Comparison of ENCODE assay signal across 21 cellular contexts in genomic region chr16:52547834-52548215, GRCh38. TPM values are rescaled to one million over a fixed set of nuclear protein-coding genes. Genes with fewer than 3 reads are reported as not detected.
DNase-seq lines count a peak whose midpoint lies in the region; ATAC-seq, FAIRE-seq and TF ChIP-seq lines count a peak whose summit lies in the region.
"Had no signal": no experiment of that assay in that cellular context is flagged by ENCODE, and none has a peak within 500 bp of the region (broad histone marks: within the 10 kb centered on the region; RNA-seq: fewer than 3 reads in every experiment).

No MANE protein-coding gene starts in this region.

- H3K9ac ChIP-seq in H9 (ENCODE audit: extremely low read depth, insufficient read length, low read length) (no peak overlapping the region), duodenal mucosa (ENCODE audit: low read depth in 1 of 2, low read length in 2 of 2) (peak overlapping the region; percentile 55), mucosa of stomach (ENCODE audit: low read length) (peak overlapping the region; percentile 67)

- no peak overlapping the region for H4K8ac ChIP-seq in H9 (replicated peaks; ENCODE audit: insufficient read length, low read depth, low read length)

- H4K91ac ChIP-seq in H9 (ENCODE audit: insufficient read length, low read depth, low read length) = no peak overlapping the region

- no peaks in the 10 kb centered on the region for H3K36me3 Mint-ChIP-seq in Caco-2 (ENCODE audit: insufficient read depth, unreplicated experiment)
- H3K36me3 Mint-ChIP-seq in H9 (ENCODE audit: insufficient read depth in 1 of 3, low read depth in 3 of 3) = peaks cover 0 to under 1% (median 0%) of the 10 kb centered on the region in 3 experiments; a peak in 2 of 7 replicates

- WGBS in H9 (ENCODE audit: extremely low coverage, insufficient read length, low lambda C conversion rate) = 100% methylated on average over 1 of the region's 8 CpGs
- 34 to 47% (median 43%) methylated on average over 8 of the region's 8 CpGs for WGBS in small intestine, 3 donors

- H3K27ac ChIP-seq in H9 (ENCODE audit: insufficient read length, low read depth, low read length) (no peak overlapping the region), duodenal mucosa (ENCODE audit: low read depth, low read length) (no peak overlapping the region), small intestine (ENCODE audit: low read depth in 1 of 2, low read length in 1 of 2) (peak overlapping the region in 1 of 2 donors; percentile 12)

- H2BK20ac ChIP-seq in H9 (ENCODE audit: low read depth, low read length, poor library complexity, severe bottlenecking) = no peak overlapping the region

- no peak overlapping the region for H3K23ac ChIP-seq in H9 (ENCODE audit: insufficient read length, low read depth, low read length)

- H3K18ac ChIP-seq in H9 (ENCODE audit: insufficient read length, low read depth, low read length) = no peak overlapping the region

- no peaks in the 10 kb centered on the region for H3K79me1 ChIP-seq in H9 (ENCODE audit: insufficient read depth, low read depth, low read length, poor library complexity, severe bottlenecking)

- H2BK120ac ChIP-seq in H9 (ENCODE audit: low read depth, low read length, poor library complexity, severe bottlenecking) = no peak overlapping the region

- H2AFZ ChIP-seq in H9 (ENCODE audit: low read length) = no peak overlapping the region

- no TSS peak for BruUV-seq in Caco-2 (replicated peaks; lab: Mats Ljungman, UMichigan)

- CTCF ChIA-PET in Caco-2 (lab: Charles Lee) = no interaction called here

- H3K27me3 ChIP-seq in Caco-2 (replicated peaks; ENCODE audit: control insufficient read depth, insufficient read depth, low read length) (no peaks in the 10 kb centered on the region), H9 (ENCODE audit: insufficient read depth, low read length) (peaks cover 12% of the 10 kb centered on the region; the same call in 1 of the 2 replicates), duodenal mucosa (ENCODE audit: control insufficient read depth in 1 of 2, insufficient read depth in 2 of 2, low read length in 2 of 2) (peaks cover 0 to 6% of the 10 kb centered on the region in 2 donors), mucosa of stomach (ENCODE audit: control insufficient read depth, insufficient read depth, low read length) (peaks cover 5% of the 10 kb centered on the region), small intestine (ENCODE audit: control insufficient read depth in 2 of 2, insufficient read depth in 2 of 2, low read length in 2 of 2) (peaks cover 0 to 5% of the 10 kb centered on the region in 2 donors)
- H3K27me3 ChIP-seq: pancreas had no signal

- H3K23me2 ChIP-seq in H9 (ENCODE audit: insufficient read length, low read depth, low read length, poor library complexity, severe bottlenecking) = peaks cover 17% of the 10 kb centered on the region

- TF ChIP-seq CTCF in Caco-2 (IDR thresholded peaks at IDR 0.05; ENCODE audit: insufficient read depth in 1 of 2, low read depth in 1 of 2, low read length in 1 of 2, severe bottlenecking in 1 of 2, unreplicated experiment in 1 of 2) = no peak
- TF ChIP-seq CTCF in H9 (conservative IDR thresholded peaks at IDR 0.05) = no peak

- H3K4ac ChIP-seq in H9 (ENCODE audit: low read depth, low read length) = no peak overlapping the region

- no peak overlapping the region for H2AK5ac ChIP-seq in H9 (ENCODE audit: insufficient read length, low read length)

- H3K36me3 ChIP-seq in Caco-2 (ENCODE audit: control insufficient read depth, insufficient read depth, low read length) (no peaks in the 10 kb centered on the region), duodenal mucosa (ENCODE audit: control insufficient read depth in 1 of 2, insufficient read depth in 2 of 2, low read length in 2 of 2) (no peaks in the 10 kb centered on the region), mucosa of stomach (ENCODE audit: control insufficient read depth, insufficient read depth, low read length) (no peaks in the 10 kb centered on the region), small intestine (ENCODE audit: control insufficient read depth in 2 of 2, insufficient read depth in 2 of 2, low read length in 2 of 2) (no peaks in the 10 kb centered on the region)
- H3K36me3 ChIP-seq: pancreas had no signal

- no peak overlapping the region for H2BK5ac ChIP-seq in H9 (ENCODE audit: insufficient read length, low read length)

- no peak for ATAC-seq in GM18909 (IDR thresholded peaks at IDR 0.05; ENCODE audit: poor library complexity, unreplicated experiment)
- ATAC-seq: activated T-helper 17 cell treated with anti-CD3 and anti-CD28 coated beads, Interleukin-2, amount 50 U/mL, for 72 hours; PC-3; SK-N-SH treated with all-trans-retinoic acid at 6 μM for 48 hours had no signal

- DNase-seq in Caco-2 = no peak
- DNase-seq in H9 = no peak
- no peak for DNase-seq in small intestine
- DNase-seq in HK-2 (ENCODE audit: unreplicated experiment) = no peak
- DNase-seq in RCC 7860 (ENCODE audit: low spot score) = no peak
- DNase-seq: activated CD4-positive, alpha-beta memory T cell treated with anti-CD3 and anti-CD28 coated beads, Interleukin-2, amount 10 ng/mL, durations not matched to agents 7 days and 5 days; DND-41; GOT3; MV-4-11; PC-3; stimulated activated naive CD8-positive, alpha-beta T cell treated with anti-CD3 and anti-CD28 coated beads, Interleukin-15, amount 100 ng/mL, for 72 hours had no signal

- H2BK12ac ChIP-seq in H9 (ENCODE audit: insufficient read length, low read depth, low read length) = no peak overlapping the region

- no peak overlapping the region for H3T11ph ChIP-seq in H9 (ENCODE audit: low read length)

- no peaks in the 10 kb centered on the region for H4K20me1 ChIP-seq in H9 (ENCODE audit: control insufficient read depth, insufficient read depth, insufficient read length)

- H3K9me3 ChIP-seq in Caco-2 (no peaks in the 10 kb centered on the region), H9 (ENCODE audit: control insufficient read depth, low read depth, low read length) (no peaks in the 10 kb centered on the region), duodenal mucosa (ENCODE audit: control insufficient read depth in 1 of 2, low read length in 2 of 2) (no peaks in the 10 kb centered on the region), mucosa of stomach (ENCODE audit: control insufficient read depth, low read length) (no peaks in the 10 kb centered on the region), small intestine (ENCODE audit: control insufficient read depth, low read depth) (no peaks in the 10 kb centered on the region)
- H3K9me3 ChIP-seq: pancreas had no signal

- H3K9me3 Mint-ChIP-seq in Caco-2 (ENCODE audit: unreplicated experiment) = no peaks in the 10 kb centered on the region
- H3K9me3 Mint-ChIP-seq in H9 = no peaks in the 10 kb centered on the region
- H3K9me3 Mint-ChIP-seq: activated CD4-positive, alpha-beta memory T cell treated with anti-CD3 and anti-CD28 coated beads, Interleukin-2, amount 10 ng/mL, durations not matched to agents 7 days and 5 days; activated T-helper 17 cell treated with anti-CD3 and anti-CD28 coated beads, Interleukin-2, amount 50 U/mL, for 72 hours; dendritic cell treated with granulocyte-macrophage colony-stimulating factor and Interleukin-4, amounts not matched to agents 40 ng/mL and 50 ng/mL, for 4 days; stimulated activated naive CD8-positive, alpha-beta T cell treated with anti-CD3 and anti-CD28 coated beads, Interleukin-15, amount 100 ng/mL, for 72 hours had no signal

- H3K4me1 ChIP-seq in Caco-2 (0 out of 2 replicates have a peak, but pooled peaks cover 3% of the 10 kb centered on the region), H9 (ENCODE audit: insufficient read depth, low read length) (peaks cover 4% of the 10 kb centered on the region; the same call in 1 of the 2 replicates), duodenal mucosa (ENCODE audit: control insufficient read depth in 1 of 2, insufficient read depth in 2 of 2, low read length in 2 of 2) (peaks cover 0 to 21% of the 10 kb centered on the region in 2 donors), mucosa of stomach (ENCODE audit: control insufficient read depth, insufficient read depth, low read length) (peaks cover 15% of the 10 kb centered on the region), small intestine (ENCODE audit: control insufficient read depth in 2 of 2, insufficient read depth in 1 of 2, low read depth in 1 of 2, low read length in 1 of 2) (no peaks in the 10 kb centered on the region)

- FAIRE-seq in small intestine (lab: Jason Lieb, UNC) (no peak), RCC 7860 (lab: Jason Lieb, UNC) (no peak)
- FAIRE-seq: pancreas, TTC549 had no signal

- H3K4me3 Mint-ChIP-seq in Caco-2 (ENCODE audit: unreplicated experiment) = peak overlapping the region; percentile 80
- peak overlapping the region; percentile 84 to 94 for H3K4me3 Mint-ChIP-seq in H9
- H3K4me3 Mint-ChIP-seq: activated CD4-positive, alpha-beta memory T cell treated with anti-CD3 and anti-CD28 coated beads, Interleukin-2, amount 10 ng/mL, durations not matched to agents 7 days and 5 days; activated T-helper 17 cell treated with anti-CD3 and anti-CD28 coated beads, Interleukin-2, amount 50 U/mL, for 72 hours had no signal

- POLR2A ChIA-PET in Caco-2 (lab: Charles Lee) = no interaction called here

- no peak overlapping the region for H4K5ac ChIP-seq in H9 (ENCODE audit: insufficient read length, low read depth, low read length)

- H3K27me3 Mint-ChIP-seq in Caco-2 (ENCODE audit: insufficient read depth, unreplicated experiment) (peaks cover 3% of the 10 kb centered on the region), H9 (ENCODE audit: low read depth) (peaks cover 54% of the 10 kb centered on the region)

- peaks cover 6% of the 10 kb centered on the region for H3K4me1 Mint-ChIP-seq in Caco-2 (ENCODE audit: low read depth, unreplicated experiment)
- H3K4me1 Mint-ChIP-seq in H9 = peaks cover 52 to 60% of the 10 kb centered on the region in 2 experiments
- H3K4me1 Mint-ChIP-seq: activated CD4-positive, alpha-beta memory T cell treated with anti-CD3 and anti-CD28 coated beads, Interleukin-2, amount 10 ng/mL, durations not matched to agents 7 days and 5 days; activated T-helper 17 cell treated with anti-CD3 and anti-CD28 coated beads, Interleukin-2, amount 50 U/mL, for 72 hours had no signal

- H3K4me3 ChIP-seq in Caco-2 (ENCODE audit: low read depth, low read length) = peak overlapping the region; percentile 80
- H3K4me3 ChIP-seq in duodenal mucosa (ENCODE audit: low read depth in 1 of 2, low read length in 2 of 2) = peak overlapping the region; percentile 64 to 66
- H3K4me3 ChIP-seq in mucosa of stomach (ENCODE audit: low read length) = no peak overlapping the region
- peak overlapping the region in 1 of 2 donors; percentile 85 for H3K4me3 ChIP-seq in small intestine (ENCODE audit: low read depth in 1 of 2, low read length in 2 of 2)

- peak overlapping the region; percentile 79 for H3K4me2 ChIP-seq in H9 (ENCODE audit: insufficient read depth, insufficient read length, low read length)

- H3K14ac ChIP-seq in H9 (ENCODE audit: insufficient read depth, low read length) = no peak overlapping the region

- H3K79me2 ChIP-seq in H9 (ENCODE audit: insufficient read depth, low read length) = peaks cover 8% of the 10 kb centered on the region; the same call in 1 of the 2 replicates

- H3K56ac ChIP-seq in H9 (ENCODE audit: insufficient read length, low read depth, low read length) = no peak overlapping the region

- H3K27ac Mint-ChIP-seq in Caco-2 (ENCODE audit: unreplicated experiment) (no peak overlapping the region), H9 (peak overlapping the region in 2 of 3 experiments; percentile 70 to 96; a peak in 4 of 7 replicates)
- H3K27ac Mint-ChIP-seq: activated CD4-positive, alpha-beta memory T cell treated with anti-CD3 and anti-CD28 coated beads, Interleukin-2, amount 10 ng/mL, durations not matched to agents 7 days and 5 days; activated T-helper 17 cell treated with anti-CD3 and anti-CD28 coated beads, Interleukin-2, amount 50 U/mL, for 72 hours; dendritic cell treated with granulocyte-macrophage colony-stimulating factor and Interleukin-4, amounts not matched to agents 40 ng/mL and 50 ng/mL, for 4 days; stimulated activated naive CD8-positive, alpha-beta T cell treated with anti-CD3 and anti-CD28 coated beads, Interleukin-15, amount 100 ng/mL, for 72 hours had no signal

- intact Hi-C loops in Caco-2 (cut with micrococcal nuclease; ENCODE audit: unreplicated experiment) = loop anchor here (5.0 kb wide), 2 partner anchors 56 to 106 kb away; no protein-coding TSS in a partner anchor

- no peak overlapping the region for H2BK15ac ChIP-seq in H9 (ENCODE audit: low read depth, low read length)

RNA-seq across cellular contexts. Expression of gene TOX3, which starts 0.9 kb away (rescaled TPM):
- total RNA-seq in Caco-2 (2022) = 3.6 and 6.0 TPM in 2 replicates
- 18.2 and 20.2 TPM in 2 replicates for total RNA-seq in H9 (2021)
- polyA plus RNA-seq in small intestine = 10 to 100 TPM in 1 of 3 donors, 1 to 10 TPM in 2; 8.9 to 10.5 (median 9.0) TPM
- total RNA-seq: activated CD4-positive, alpha-beta memory T cell treated with anti-CD3 and anti-CD28 coated beads, Interleukin-2, amount 10 ng/mL, durations not matched to agents 7 days and 5 days; activated T-helper 17 cell treated with anti-CD3 and anti-CD28 coated beads, Interleukin-2, amount 50 U/mL, for 72 hours; lung microvascular endothelial cell; PC-3 had no signal
- polyA plus RNA-seq: BJ had no signal
